In the genomic region with DNA sequence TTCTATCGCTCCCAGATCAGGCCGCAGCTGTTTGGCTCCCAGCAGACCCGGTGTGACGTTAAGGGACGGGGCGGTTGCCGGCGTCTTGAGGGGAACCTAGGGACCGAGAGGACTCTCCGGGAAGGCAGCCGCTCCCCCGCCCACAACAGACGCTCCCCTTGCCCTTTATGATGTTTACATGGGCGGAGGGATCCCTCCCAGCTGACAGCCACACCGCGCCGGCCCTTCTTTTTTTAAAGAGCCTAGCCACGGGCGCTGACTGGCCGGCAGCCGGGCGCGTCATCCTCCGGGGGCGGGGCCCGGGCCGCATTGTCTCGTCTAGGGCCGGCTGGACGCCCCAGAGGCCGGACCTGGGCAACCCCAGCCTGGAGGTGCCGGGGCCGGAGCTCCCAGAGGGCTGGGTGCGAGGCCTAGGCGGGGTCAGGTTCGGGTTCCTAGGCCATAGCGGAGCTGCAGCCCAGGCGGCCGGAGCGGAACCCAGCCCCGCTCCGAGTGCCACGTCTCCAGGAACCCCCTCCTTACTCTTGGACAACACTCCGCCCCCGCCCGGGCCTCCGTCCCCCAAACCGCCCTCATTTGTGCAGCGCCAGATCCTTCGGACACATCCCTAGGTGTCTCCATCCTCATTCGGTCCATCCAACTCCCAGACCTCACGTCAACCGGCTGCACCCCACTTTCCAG, we compare ENCODE assay signal across 8 cellular contexts. TPM values are rescaled to one million over a fixed set of nuclear protein-coding genes. Genes with fewer than 3 reads are reported as not detected.
DNase-seq lines count a peak whose midpoint lies in the region; ATAC-seq and TF ChIP-seq lines count a peak whose summit lies in the region.

A gene (plus strand): TSS at position 340 of the 681 bp plus-strand sequence.

- no peaks in the 10 kb centered on the region for H3K27me3 ChIP-seq in BLaER1 treated with 17β-estradiol and CSF1 and Interleukin-3, amounts not matched to agents 10 nM and 100 nM
- H3K27me3 ChIP-seq in duodenal mucosa (ENCODE audit: control insufficient read depth in 1 of 2, insufficient read depth in 2 of 2, low read length in 2 of 2): no peaks in the 10 kb centered on the region

- peak within 1 kb of the TSS; percentile 87 for H3K4me3 Mint-ChIP-seq in activated CD4-positive, alpha-beta memory T cell treated with anti-CD3 and anti-CD28 coated beads for 36 hours

- WGBS in lower leg skin, 2 donors: 0 to 2% methylated on average over 32 to 35 of the region's 53 CpGs

- intact Hi-C loops in activated CD4-positive, alpha-beta memory T cell treated with anti-CD3 and anti-CD28 coated beads for 36 hours (cut with micrococcal nuclease): loop anchor here (1.0 to 5.0 kb wide), 6 partner anchors 24 to 648 kb away; a partner anchor contains a TSS
- intact Hi-C loops in lower leg skin (cut with DNase I; ENCODE audit: low total_unique reads): no loop called here

- peaks cover 0 to 20% (median 10%) of the 10 kb centered on the region in 11 experiments; a peak in 10 of 22 replicates for H4K20me1 ChIP-seq in BLaER1 treated with 17β-estradiol and CSF1 and Interleukin-3, amounts not matched to agents 10 nM and 100 nM

- H3K9me3 ChIP-seq in BLaER1 treated with 17β-estradiol and CSF1 and Interleukin-3, amounts not matched to agents 10 nM and 100 nM (replicated peaks in 1 of 11): no peaks in the 10 kb centered on the region
- no peaks in the 10 kb centered on the region for H3K9me3 ChIP-seq in duodenal mucosa (ENCODE audit: control insufficient read depth in 1 of 2, low read length in 2 of 2)

- no peaks in the 10 kb centered on the region for H3K27me3 Mint-ChIP-seq in activated CD4-positive, alpha-beta memory T cell treated with anti-CD3 and anti-CD28 coated beads for 36 hours

- CTCF ChIA-PET in activated CD4-positive, alpha-beta memory T cell treated with anti-CD3 and anti-CD28 coated beads for 36 hours (lab: Charles Lee): interaction anchor here (1.3 kb wide), 1 partner anchor 61 kb away, joined by 3 read pairs; no protein-coding TSS in a partner anchor

- peak within 1 kb of the TSS; percentile 60 to 93 (median 78) for H3K4me3 ChIP-seq in BLaER1 treated with 17β-estradiol and CSF1 and Interleukin-3, amounts not matched to agents 10 nM and 100 nM
- H3K4me3 ChIP-seq in duodenal mucosa (ENCODE audit: low read depth in 1 of 2, low read length in 2 of 2) (peak within 1 kb of the TSS; percentile 89 to 93), lower leg skin (ENCODE audit: low read depth, poor library complexity, severe bottlenecking) (peak within 1 kb of the TSS; percentile 62)

- H3K9me3 Mint-ChIP-seq in activated CD4-positive, alpha-beta memory T cell treated with anti-CD3 and anti-CD28 coated beads for 36 hours: no peaks in the 10 kb centered on the region

- H3K27ac ChIP-seq in BLaER1 treated with 17β-estradiol and CSF1 and Interleukin-3, amounts not matched to agents 10 nM and 100 nM: peak within 1 kb of the TSS; percentile 61 to 89 (median 83)
- peak within 1 kb of the TSS; percentile 73 for H3K27ac ChIP-seq in duodenal mucosa (ENCODE audit: low read depth, low read length)

- H3K4me1 ChIP-seq in BLaER1 treated with 17β-estradiol and CSF1 and Interleukin-3, amounts not matched to agents 10 nM and 100 nM: peaks cover 32 to 41% (median 40%) of the 10 kb centered on the region in 10 experiments
- peaks cover 21 to 44% of the 10 kb centered on the region in 2 donors for H3K4me1 ChIP-seq in duodenal mucosa (ENCODE audit: control insufficient read depth in 1 of 2, insufficient read depth in 2 of 2, low read length in 2 of 2)

- POLR2A ChIA-PET in activated CD4-positive, alpha-beta memory T cell treated with anti-CD3 and anti-CD28 coated beads for 36 hours (lab: Charles Lee): interaction anchor here (1.2 to 1.6 kb wide), 2 partner anchors 14 to 196 kb away, joined by 4 to 5 read pairs; a partner anchor contains a TSS

- DNase-seq in NCI-H748 treated with DMSO at 0.1 percent for 48 hours (lab: John Stamatoyannopoulos, UW) (peak; percentile 79), lower leg skin (ENCODE audit: low spot score in 2 of 2) (peak; percentile 95 to 99)
- DNase-seq in activated CD4-positive, alpha-beta memory T cell treated with anti-CD3 and anti-CD28 coated beads for 36 hours: peak; percentile 92
- peak; percentile 89 for DNase-seq in stimulated activated CD4-positive, alpha-beta T cell treated with anti-CD3 and anti-CD28 coated beads, Interleukin-4, amount 100 ng/mL, for 24 hours

- H3K36me3 Mint-ChIP-seq in activated CD4-positive, alpha-beta memory T cell treated with anti-CD3 and anti-CD28 coated beads for 36 hours: peaks cover 3% of the 10 kb centered on the region

- no peak for TF ChIP-seq CTCF in lower leg skin (IDR thresholded peaks at IDR 0.05)

- H3K4me2 ChIP-seq in BLaER1 treated with 17β-estradiol and CSF1 and Interleukin-3, amounts not matched to agents 10 nM and 100 nM: peak within 1 kb of the TSS; percentile 93 to 100 (median 97)

- ATAC-seq in GM19351 (IDR thresholded peaks at IDR 0.05; ENCODE audit: unreplicated experiment): peak; percentile 76
- ATAC-seq in HG03520 (IDR thresholded peaks at IDR 0.05; ENCODE audit: unreplicated experiment): peak; percentile 69

- H3K27ac Mint-ChIP-seq in activated CD4-positive, alpha-beta memory T cell treated with anti-CD3 and anti-CD28 coated beads for 36 hours: peak within 1 kb of the TSS; percentile 69

- peak within 1 kb of the TSS; percentile 78 to 89 (median 86) for H3K9ac ChIP-seq in BLaER1 treated with 17β-estradiol and CSF1 and Interleukin-3, amounts not matched to agents 10 nM and 100 nM
- H3K9ac ChIP-seq in duodenal mucosa (ENCODE audit: low read depth in 1 of 2, low read length in 2 of 2): peak within 1 kb of the TSS; percentile 80 to 92

- H3K4me1 Mint-ChIP-seq in activated CD4-positive, alpha-beta memory T cell treated with anti-CD3 and anti-CD28 coated beads for 36 hours (ENCODE audit: low read depth): peaks cover 34% of the 10 kb centered on the region

- TF ChIP-seq POLR2A in lower leg skin (IDR thresholded peaks at IDR 0.05): peak in 1 of 2 donors; percentile 13

- no peaks in the 10 kb centered on the region for H3K36me3 ChIP-seq in BLaER1 treated with 17β-estradiol and CSF1 and Interleukin-3, amounts not matched to agents 10 nM and 100 nM
- H3K36me3 ChIP-seq in duodenal mucosa (ENCODE audit: control insufficient read depth in 1 of 2, insufficient read depth in 2 of 2, low read length in 2 of 2): no peaks in the 10 kb centered on the region

RNA-seq across cellular contexts. Expression of the gene that starts here (rescaled TPM):
- under 1 TPM; 0.76 to 0.77 TPM for total RNA-seq in activated CD4-positive, alpha-beta memory T cell treated with anti-CD3 and anti-CD28 coated beads for 36 hours
- 1 to 10 TPM; 3.4 to 5.1 (median 4.3) TPM for total RNA-seq in lower leg skin

Comparison
In these comparisons a context has a peak if more than half of its experiments do, and no peak if none do; other contexts are left out.
1. Peak in every context shown above with its lines: DNase-seq, ATAC-seq, H3K4me3 ChIP-seq and H3K27ac ChIP-seq.
2. Peak in DNase-seq in activated CD4-positive, alpha-beta memory T cell treated with anti-CD3 and anti-CD28 coated beads for 36 hours; RNA of the gene not detected or under 1 TPM.